In genomic region chr10:119395287-119396007, GRCh38 we compare ENCODE assay signal across 9 cellular contexts.
DNase-seq lines count a peak whose midpoint lies in the region; ATAC-seq and TF ChIP-seq lines count a peak whose summit lies in the region.
"Had no signal": no experiment of that assay in that cellular context is flagged by ENCODE, and none has a peak within 500 bp of the region (broad histone marks: within the 10 kb centered on the region; RNA-seq: fewer than 3 reads in every experiment).

No MANE protein-coding gene starts in this region.

- DNase-seq in cardiac fibroblast (ENCODE audit: low read depth in 2 of 2): peak; percentile 76 to 84
- DNase-seq in left lobe of liver (ENCODE audit: low spot score): no peak
- peak in 23 of 49 donors; percentile 6 to 52 (median 25) for DNase-seq in substantia nigra (lab: John Stamatoyannopoulos, UW)
- DNase-seq in Caco-2: no peak
- DNase-seq: stimulated activated CD4-positive, alpha-beta T cell treated with anti-CD3 and anti-CD28 coated beads, Interleukin-12 subunit alpha, Interleukin-12 subunit beta, amount 100 ng/mL, for 4 hours had no signal

- no peaks in the 10 kb centered on the region for H3F3A ChIP-seq in Loucy (ENCODE audit: low read depth)

- H3K9me2 ChIP-seq in Loucy (replicated peaks; ENCODE audit: low read depth, low read length): no peaks in the 10 kb centered on the region

- H3K4me3 ChIP-seq in Loucy (ENCODE audit: low read length, poor library complexity, severe bottlenecking) (no peak overlapping the region), cardiac fibroblast (replicated peaks in 1 of 2; ENCODE audit: low read depth in 2 of 2, low read length in 2 of 2) (no peak overlapping the region), Caco-2 (ENCODE audit: low read depth, low read length) (no peak overlapping the region)

- no peaks in the 10 kb centered on the region for H3K79me2 ChIP-seq in Loucy (ENCODE audit: insufficient read depth, low read length)

- no peak overlapping the region for H3K4me2 ChIP-seq in Loucy (ENCODE audit: low read depth, low read length, poor library complexity, severe bottlenecking)

- TF ChIP-seq CTCF in Loucy (conservative IDR thresholded peaks at IDR 0.05; ENCODE audit: low read length) (no peak), cardiac fibroblast (IDR thresholded peaks at IDR 0.05; ENCODE audit: low read depth, low read length) (no peak), Caco-2 (IDR thresholded peaks at IDR 0.05; ENCODE audit: insufficient read depth in 1 of 2, low read depth in 1 of 2, low read length in 1 of 2, severe bottlenecking in 1 of 2, unreplicated experiment in 1 of 2) (no peak)

- no peaks in the 10 kb centered on the region for H4K20me1 ChIP-seq in Loucy (ENCODE audit: insufficient read depth, low read length, poor library complexity, severe bottlenecking)

- peak overlapping the region; percentile 9 for H3K27ac ChIP-seq in substantia nigra (ENCODE audit: low read depth, low read length, poor library complexity, severe bottlenecking)

- no peak overlapping the region for H3K4me3 Mint-ChIP-seq in Caco-2 (ENCODE audit: unreplicated experiment)

- POLR2A ChIA-PET in Caco-2 (lab: Charles Lee): no interaction called here

- H3K4me1 ChIP-seq in Loucy (ENCODE audit: insufficient read depth, low read length, poor library complexity, severe bottlenecking): peaks cover 24% of the 10 kb centered on the region
- H3K4me1 ChIP-seq in Caco-2: 0 out of 2 replicates have a peak, but pooled peaks cover 3% of the 10 kb centered on the region

- H3K27me3 ChIP-seq in Loucy (ENCODE audit: insufficient read depth, low read length, poor library complexity, severe bottlenecking): no peaks in the 10 kb centered on the region
- H3K27me3 ChIP-seq in Caco-2 (replicated peaks; ENCODE audit: control insufficient read depth, insufficient read depth, low read length): no peaks in the 10 kb centered on the region

- BruUV-seq in Caco-2 (replicated peaks; lab: Mats Ljungman, UMichigan): no TSS peak

- H3K9me3 Mint-ChIP-seq in Caco-2 (ENCODE audit: unreplicated experiment): no peaks in the 10 kb centered on the region

- H3K27me3 Mint-ChIP-seq in Caco-2 (ENCODE audit: insufficient read depth, unreplicated experiment): no peaks in the 10 kb centered on the region

- peaks cover 5% of the 10 kb centered on the region for H3K36me3 Mint-ChIP-seq in Caco-2 (ENCODE audit: insufficient read depth, unreplicated experiment)

- H3K36me3 ChIP-seq in Loucy (ENCODE audit: insufficient read depth, low read length) (peaks cover 14% of the 10 kb centered on the region; the same call in 1 of the 2 replicates), Caco-2 (ENCODE audit: control insufficient read depth, insufficient read depth, low read length) (no peaks in the 10 kb centered on the region)

- no peak overlapping the region for H2AFZ ChIP-seq in Loucy (ENCODE audit: low read length)

- peak overlapping the region; percentile 46 for H3K9ac ChIP-seq in Loucy (ENCODE audit: low read depth, low read length, poor library complexity, severe bottlenecking)

- no peak overlapping the region for H3K27ac Mint-ChIP-seq in Caco-2 (ENCODE audit: unreplicated experiment)

- H3K4me1 Mint-ChIP-seq in Caco-2 (ENCODE audit: low read depth, unreplicated experiment): no peaks in the 10 kb centered on the region

- CTCF ChIA-PET in Caco-2 (lab: Charles Lee): interaction anchor here (0.6 kb wide), 1 partner anchor 188 kb away, joined by 4 read pairs; no protein-coding TSS in a partner anchor

- no peaks in the 10 kb centered on the region for H3K9me3 ChIP-seq in Loucy (ENCODE audit: insufficient read depth, low read depth, low read length)
- H3K9me3 ChIP-seq in Caco-2: no peaks in the 10 kb centered on the region

- intact Hi-C loops in Caco-2 (cut with micrococcal nuclease; ENCODE audit: unreplicated experiment): no loop called here

- ATAC-seq in left lobe of liver (peak; percentile 50), GM18870 (IDR thresholded peaks at IDR 0.05; ENCODE audit: unreplicated experiment) (no peak), GM21737 (IDR thresholded peaks at IDR 0.05; ENCODE audit: unreplicated experiment) (no peak), GM21526 (IDR thresholded peaks at IDR 0.05; ENCODE audit: low FRiP score, unreplicated experiment) (no peak)

Comparison
In these comparisons a context has a peak if more than half of its experiments do, and no peak if none do; other contexts are left out.
1. DNase-seq: peak in cardiac fibroblast (2 of 2); none in left lobe of liver (single experiment) and Caco-2 (0 of 2).